In the genomic region with DNA sequence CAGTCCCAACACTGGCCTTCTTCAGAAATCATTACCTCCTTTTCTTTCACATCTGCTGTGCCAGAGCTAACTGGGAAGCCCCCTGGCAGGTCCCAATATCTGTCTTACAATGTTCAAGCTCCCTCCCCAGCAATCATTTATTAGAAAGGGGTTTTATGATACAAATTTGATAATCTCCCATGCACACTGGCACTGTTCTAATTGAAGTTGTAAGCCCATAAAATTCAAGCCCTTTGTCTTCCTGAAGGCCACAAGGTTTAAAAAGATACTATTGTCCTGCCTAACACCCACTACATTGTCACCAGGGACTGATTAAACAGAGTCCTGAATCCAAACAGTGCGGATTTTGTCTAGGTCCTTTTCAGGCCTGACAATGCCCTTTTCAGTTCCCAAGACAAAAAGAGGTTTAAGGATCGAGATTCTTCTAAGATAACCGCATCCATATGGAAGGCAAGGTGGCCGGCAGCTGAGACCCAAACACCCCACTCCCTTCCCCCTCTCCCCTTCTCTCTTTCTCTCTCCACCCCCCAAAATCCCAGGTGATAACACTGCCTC, we compare ENCODE assay signal across 18 cellular contexts. TPM values are rescaled to one million over a fixed set of nuclear protein-coding genes. Genes with fewer than 3 reads are reported as not detected.
DNase-seq lines count a peak whose midpoint lies in the region; ATAC-seq lines count a peak whose summit lies in the region.
"Had no signal": no experiment of that assay in that cellular context is flagged by ENCODE, and none has a peak within 500 bp of the region (broad histone marks: within the 10 kb centered on the region; RNA-seq: fewer than 3 reads in every experiment).

No MANE protein-coding gene starts in this region.

- H3K4me1 Mint-ChIP-seq in T-helper 17 cell = peaks cover 1% of the 10 kb centered on the region
- H3K4me1 Mint-ChIP-seq: CD4-positive, CD25-positive, alpha-beta regulatory T cell had no signal

- H3K4me3 Mint-ChIP-seq in T-helper 17 cell = no peak overlapping the region
- H3K4me3 Mint-ChIP-seq: CD4-positive, CD25-positive, alpha-beta regulatory T cell; HFFc6 had no signal

- in situ Hi-C loops in SK-MEL-5 (cut with HindIII; ENCODE audit: low pct_unique_long_range_greater_than_20kb, low sequenced_read_pairs) = no loop called here

- DNase-seq in SK-MEL-5 (ENCODE audit: low read depth, low spot score) = peak; percentile 80
- DNase-seq in globus pallidus (ENCODE audit: low spot score) = peak; percentile 52
- peak; percentile 21 for DNase-seq in midbrain (lab: John Stamatoyannopoulos, UW)
- DNase-seq in substantia nigra (lab: John Stamatoyannopoulos, UW) = no peak
- DNase-seq in T-helper 17 cell = no peak
- no peak for DNase-seq in activated CD4-positive, alpha-beta T cell treated with anti-CD3 and anti-CD28 coated beads for 4 hours
- DNase-seq: ACHN; CD4-positive, CD25-positive, alpha-beta regulatory T cell; DMS53; GF-D8; GOT3; HCEC 1CT; HFFc6 had no signal

- no peaks in the 10 kb centered on the region for H3K36me3 Mint-ChIP-seq in T-helper 17 cell (ENCODE audit: low read depth)
- H3K36me3 Mint-ChIP-seq: CD4-positive, CD25-positive, alpha-beta regulatory T cell had no signal

- H3K9me3 ChIP-seq in T-helper 17 cell (ENCODE audit: control insufficient read depth, low read length, poor library complexity, severe bottlenecking) = no peaks in the 10 kb centered on the region

- H3K27ac Mint-ChIP-seq in T-helper 17 cell = no peak overlapping the region
- H3K27ac Mint-ChIP-seq: CD4-positive, CD25-positive, alpha-beta regulatory T cell; HFFc6 had no signal

- H3K27ac ChIP-seq in substantia nigra (ENCODE audit: low read depth, low read length, poor library complexity, severe bottlenecking) = peak overlapping the region; percentile 37
- H3K27ac ChIP-seq: BLaER1 treated with 17β-estradiol and CSF1 and Interleukin-3, amounts not matched to agents 10 nM and 100 nM had no signal

- peaks cover 11% of the 10 kb centered on the region for H3K27me3 Mint-ChIP-seq in T-helper 17 cell

- ATAC-seq in HG03108 (IDR thresholded peaks at IDR 0.05; ENCODE audit: unreplicated experiment) (no peak), GM19035 (IDR thresholded peaks at IDR 0.05; ENCODE audit: unreplicated experiment) (no peak), T-helper 17 cell (no peak)
- ATAC-seq: HepG2 had no signal

RNA-seq across cellular contexts. Expression of a gene that starts 3.3 kb away (rescaled TPM):
- total RNA-seq in SK-MEL-5 (2014; rRNA removed; shearing (Covaris generic)) = 0.27 and 0.50 TPM in 2 replicates
- polyA plus RNA-seq in SK-MEL-5 (2015; cell fraction: cytosol; rRNA removed) = 0.38 and 1.7 TPM in 2 replicates
- polyA plus RNA-seq in SK-MEL-5 (2015; cell fraction: nucleus; rRNA removed) = 0.79 and 1.1 TPM in 2 replicates
- not detected for total RNA-seq in T-helper 17 cell
- total RNA-seq: A172; CD4-positive, CD25-positive, alpha-beta regulatory T cell; HepG2; HFFc6 had no signal
- polyA plus RNA-seq: CD4-positive, CD25-positive, alpha-beta regulatory T cell; HepG2 had no signal

RNA-seq across cellular contexts. Expression of a gene that starts 59.0 kb away (rescaled TPM):
- total RNA-seq in SK-MEL-5 (2014; rRNA removed; shearing (Covaris generic)) = not detected in 2 replicates
- polyA plus RNA-seq in SK-MEL-5 (2015; cell fraction: cytosol; rRNA removed) = not detected in 2 replicates
- polyA plus RNA-seq in SK-MEL-5 (2015; cell fraction: nucleus; rRNA removed) = not detected in 2 replicates
- not detected for total RNA-seq in T-helper 17 cell
- total RNA-seq: A172; CD4-positive, CD25-positive, alpha-beta regulatory T cell; HepG2; HFFc6 had no signal
- polyA plus RNA-seq: CD4-positive, CD25-positive, alpha-beta regulatory T cell; HepG2 had no signal

Comparison
In these comparisons a context has a peak if more than half of its experiments do, and no peak if none do; other contexts are left out.
1. DNase-seq: peak in SK-MEL-5 (single experiment), globus pallidus (single experiment) and midbrain (single experiment); none in substantia nigra (0 of 49), T-helper 17 cell (0 of 3) and activated CD4-positive, alpha-beta T cell treated with anti-CD3 and anti-CD28 coated beads for 4 hours (0 of 2).